In genomic region chr21:43359081-43359822, GRCh38 we compare ENCODE assay signal across 20 cellular contexts.
DNase-seq lines count a peak whose midpoint lies in the region; ATAC-seq and TF ChIP-seq lines count a peak whose summit lies in the region.
"Had no signal": no experiment of that assay in that cellular context is flagged by ENCODE, and none has a peak within 500 bp of the region (broad histone marks: within the 10 kb centered on the region; RNA-seq: fewer than 3 reads in every experiment).

No MANE protein-coding gene starts in this region.

- DNase-seq in CD8-positive, alpha-beta T cell = no peak
- DNase-seq in NCI-H69 (lab: John Stamatoyannopoulos, UW) (peak; percentile 67), glutamatergic neuron (peak; percentile 11), left colon (no peak)
- DNase-seq: activated T-cell treated with anti-CD3 and anti-CD28 coated beads, Interleukin-2, amount 50 U/mL, for 24 hours; brain microvascular endothelial cell; DMS153; erythroblast; KG1; NCI-H1417 treated with DMSO at 0.1 percent for 48 hours; NCI-H510A had no signal

- H3K9ac ChIP-seq in BLaER1 = peak overlapping the region; percentile 32; the same call in 1 of the 2 replicates

- ATAC-seq in CD8-positive, alpha-beta T cell = no peak
- no peak for ATAC-seq in HG03521 (IDR thresholded peaks at IDR 0.05; ENCODE audit: unreplicated experiment)
- no peak for ATAC-seq in HG03457 (IDR thresholded peaks at IDR 0.05; ENCODE audit: unreplicated experiment)
- no peak for ATAC-seq in left colon
- ATAC-seq: activated naive CD4-positive, alpha-beta T cell treated with anti-CD3 and anti-CD28 coated beads, Interleukin-2, amount 50 U/mL, for 72 hours; GM23338; SK-N-SH treated with all-trans-retinoic acid at 6 μM for 48 hours had no signal

- H3K27ac ChIP-seq in BLaER1 = no peak overlapping the region
- H3K27ac ChIP-seq in CD8-positive, alpha-beta T cell (ENCODE audit: low read depth, low read length) = no peak overlapping the region
- H3K27ac ChIP-seq: brain microvascular endothelial cell, HL-60 had no signal

- H3K4me1 ChIP-seq in BLaER1 = peaks cover 92% of the 10 kb centered on the region
- peaks cover 26% of the 10 kb centered on the region for H3K4me1 ChIP-seq in CD8-positive, alpha-beta T cell (ENCODE audit: insufficient read depth, low read length)

- no peaks in the 10 kb centered on the region for H3K36me3 ChIP-seq in BLaER1
- no peaks in the 10 kb centered on the region for H3K36me3 ChIP-seq in CD8-positive, alpha-beta T cell (ENCODE audit: insufficient read depth, low read length)
- H3K36me3 ChIP-seq: brain microvascular endothelial cell had no signal

- H3K4me3 Mint-ChIP-seq in CD8-positive, alpha-beta T cell = no peak overlapping the region
- H3K4me3 Mint-ChIP-seq in glutamatergic neuron (ENCODE audit: unreplicated experiment) = no peak overlapping the region
- H3K4me3 Mint-ChIP-seq: activated T-cell treated with anti-CD3 and anti-CD28 coated beads, Interleukin-2, amount 50 U/mL, for 24 hours; dendritic cell treated with granulocyte-macrophage colony-stimulating factor and Interleukin-4, amounts not matched to agents 40 ng/mL and 50 ng/mL, for 4 days; GM23338 had no signal

- H3K36me3 Mint-ChIP-seq in CD8-positive, alpha-beta T cell = no peaks in the 10 kb centered on the region
- H3K36me3 Mint-ChIP-seq in glutamatergic neuron (ENCODE audit: unreplicated experiment) = no peaks in the 10 kb centered on the region

- intact Hi-C loops in CD8-positive, alpha-beta T cell (cut with DNase I, micrococcal nuclease) = loop anchor here in 1 of 2 experiments (10.0 kb wide), 1 partner anchor 286 kb away; no protein-coding TSS in a partner anchor
- intact Hi-C loops in left colon (cut with DNase I, micrococcal nuclease) = loop anchor here in 1 of 2 donors (5.0 kb wide), 1 partner anchor 52 kb away; no protein-coding TSS in a partner anchor

- POLR2A ChIA-PET in CD8-positive, alpha-beta T cell (lab: Charles Lee) = no interaction called here

- H4K20me1 ChIP-seq in BLaER1 = no peaks in the 10 kb centered on the region

- no peaks in the 10 kb centered on the region for H3K27me3 ChIP-seq in BLaER1
- H3K27me3 ChIP-seq in CD8-positive, alpha-beta T cell (ENCODE audit: insufficient read depth, low read length) = no peaks in the 10 kb centered on the region
- H3K27me3 ChIP-seq: brain microvascular endothelial cell had no signal

- H3K9me3 Mint-ChIP-seq in CD8-positive, alpha-beta T cell = no peaks in the 10 kb centered on the region
- H3K9me3 Mint-ChIP-seq in glutamatergic neuron (ENCODE audit: unreplicated experiment) = peaks cover 11% of the 10 kb centered on the region
- H3K9me3 Mint-ChIP-seq: activated naive CD4-positive, alpha-beta T cell treated with anti-CD3 and anti-CD28 coated beads, Interleukin-2, amount 50 U/mL, for 72 hours; activated T-cell treated with anti-CD3 and anti-CD28 coated beads, Interleukin-2, amount 50 U/mL, for 24 hours; dendritic cell treated with granulocyte-macrophage colony-stimulating factor and Interleukin-4, amounts not matched to agents 40 ng/mL and 50 ng/mL, for 4 days; GM23338 had no signal

- peaks cover 23% of the 10 kb centered on the region for H3K4me1 Mint-ChIP-seq in CD8-positive, alpha-beta T cell (ENCODE audit: low read depth)
- H3K4me1 Mint-ChIP-seq in glutamatergic neuron (ENCODE audit: low read depth, unreplicated experiment) = peaks cover 25% of the 10 kb centered on the region

- no peak overlapping the region for H3K4me3 ChIP-seq in BLaER1
- no peak overlapping the region for H3K4me3 ChIP-seq in CD8-positive, alpha-beta T cell (ENCODE audit: low read depth, low read length)
- H3K4me3 ChIP-seq: GM23338, smooth muscle cell had no signal

- CTCF ChIA-PET in CD8-positive, alpha-beta T cell (lab: Charles Lee) = no interaction called here

- peak overlapping the region; percentile 67 for H3K27ac Mint-ChIP-seq in CD8-positive, alpha-beta T cell
- H3K27ac Mint-ChIP-seq in glutamatergic neuron (ENCODE audit: unreplicated experiment) = no peak overlapping the region
- H3K27ac Mint-ChIP-seq: activated T-cell treated with anti-CD3 and anti-CD28 coated beads, Interleukin-2, amount 50 U/mL, for 24 hours; dendritic cell treated with granulocyte-macrophage colony-stimulating factor and Interleukin-4, amounts not matched to agents 40 ng/mL and 50 ng/mL, for 4 days; GM23338 had no signal

- no peaks in the 10 kb centered on the region for H3K27me3 Mint-ChIP-seq in CD8-positive, alpha-beta T cell (ENCODE audit: low read depth)
- peaks cover 15% of the 10 kb centered on the region for H3K27me3 Mint-ChIP-seq in glutamatergic neuron (ENCODE audit: unreplicated experiment)
- H3K27me3 Mint-ChIP-seq: activated T-cell treated with anti-CD3 and anti-CD28 coated beads, Interleukin-2, amount 50 U/mL, for 24 hours had no signal

- peak overlapping the region; percentile 92 for H3K4me2 ChIP-seq in BLaER1
- H3K4me2 ChIP-seq: GM23338, smooth muscle cell had no signal

- no peak for TF ChIP-seq CTCF in CD8-positive, alpha-beta T cell (IDR thresholded peaks at IDR 0.05)
- TF ChIP-seq CTCF in glutamatergic neuron (IDR thresholded peaks at IDR 0.05; ENCODE audit: partially characterized antibody, unreplicated experiment) = no peak

- H3K9me3 ChIP-seq in BLaER1 = no peaks in the 10 kb centered on the region
- H3K9me3 ChIP-seq in CD8-positive, alpha-beta T cell (ENCODE audit: low read length) = no peaks in the 10 kb centered on the region

Comparison
In these comparisons a context has a peak if more than half of its experiments do, and no peak if none do; other contexts are left out.
1. DNase-seq: peak in NCI-H69 (single experiment) and glutamatergic neuron (single experiment); none in CD8-positive, alpha-beta T cell (0 of 7) and left colon (0 of 2).